In the genomic region with DNA sequence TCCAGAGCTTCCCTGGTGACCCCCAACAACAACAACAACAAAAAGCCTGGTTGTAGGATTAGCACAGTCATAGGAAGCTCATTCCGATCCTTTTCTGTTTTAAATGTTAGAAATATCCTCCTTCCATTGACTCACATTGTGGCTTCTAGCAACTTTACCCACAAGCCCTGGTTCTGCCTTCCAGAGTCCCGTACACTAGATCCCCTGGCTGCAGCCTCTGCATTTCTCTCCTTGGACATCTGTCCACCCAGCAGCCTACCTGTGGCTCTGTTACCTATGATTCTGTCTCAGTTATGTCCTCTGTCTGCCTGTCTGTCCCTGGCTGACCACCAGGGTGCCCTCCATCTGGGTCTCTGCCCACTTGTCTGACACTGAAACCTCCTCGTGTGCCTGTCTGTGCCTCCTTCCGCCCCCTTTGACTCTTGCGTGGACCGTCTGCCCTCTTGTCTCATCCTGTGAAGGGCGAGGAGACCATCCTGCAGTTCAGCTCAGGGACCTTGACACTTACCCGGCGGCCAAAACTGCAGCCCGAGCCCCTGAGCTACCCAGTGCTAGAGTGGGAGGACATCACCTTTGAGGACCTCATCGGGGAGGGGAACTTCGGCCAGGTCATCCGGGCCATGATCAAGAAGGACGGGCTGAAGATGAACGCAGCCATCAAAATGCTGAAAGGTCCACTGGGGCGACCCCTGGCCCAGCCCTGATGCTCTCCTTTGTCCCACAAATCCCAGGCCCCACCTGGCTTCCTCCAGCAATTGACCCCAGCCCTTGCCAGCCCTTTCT, we compare ENCODE assay signal across 13 cellular contexts. TPM values are rescaled to one million over a fixed set of nuclear protein-coding genes. Genes with fewer than 3 reads are reported as not detected.
DNase-seq lines count a peak whose midpoint lies in the region; ATAC-seq and TF ChIP-seq lines count a peak whose summit lies in the region.
"Had no signal": no experiment of that assay in that cellular context is flagged by ENCODE, and none has a peak within 500 bp of the region (broad histone marks: within the 10 kb centered on the region; RNA-seq: fewer than 3 reads in every experiment).

No MANE protein-coding gene starts in this region.

- H2BK120ac ChIP-seq in IMR-90 (ENCODE audit: low read depth, low read length), result no peak overlapping the region

- no peak overlapping the region for H3K4me2 ChIP-seq in IMR-90 (ENCODE audit: low read depth, low read length)

- no peak overlapping the region for H2AK5ac ChIP-seq in IMR-90 (ENCODE audit: low read depth, low read length)

- no peak for TF ChIP-seq POLR2A in IMR-90 (IDR thresholded peaks at IDR 0.05; ENCODE audit: low read depth, low read length)

- no peak overlapping the region for H3K4ac ChIP-seq in IMR-90 (ENCODE audit: low read depth, low read length)

- H2BK20ac ChIP-seq in IMR-90 (ENCODE audit: low read depth, low read length), result no peak overlapping the region

- H3K9ac ChIP-seq in IMR-90 (ENCODE audit: low read depth, low read length), result no peak overlapping the region

- BruUV-seq in IMR-90 (replicated peaks; lab: Mats Ljungman, UMichigan), result no TSS peak

- H3K14ac ChIP-seq in IMR-90 (replicated peaks; ENCODE audit: low read depth, low read length), result no peak overlapping the region

- H3K27ac ChIP-seq in IMR-90 (ENCODE audit: insufficient read depth, low read length), result no peak overlapping the region
- peak overlapping the region in 49 of 59 donors; percentile 5 to 96 (median 79) for H3K27ac ChIP-seq in dorsolateral prefrontal cortex
- H3K27ac ChIP-seq: VCaP had no signal

- no peaks in the 10 kb centered on the region for H3K79me1 ChIP-seq in IMR-90 (ENCODE audit: low read depth in 1 of 2, low read length in 2 of 2)

- H3K9me3 ChIP-seq in IMR-90 (ENCODE audit: control insufficient read depth, insufficient read depth, low read length), result no peaks in the 10 kb centered on the region

- H3K4me3 ChIP-seq in IMR-90 (ENCODE audit: insufficient read depth, low read depth, low read length) (no peak overlapping the region), dorsolateral prefrontal cortex (no peak overlapping the region)

- no peak overlapping the region for H2BK15ac ChIP-seq in IMR-90 (ENCODE audit: low read depth, low read length)

- no peak overlapping the region for H4K8ac ChIP-seq in IMR-90 (ENCODE audit: low read depth in 2 of 2, low read length in 2 of 2)

- no peak overlapping the region for H3K18ac ChIP-seq in IMR-90 (ENCODE audit: low read depth, low read length)

- peak; percentile 18; the same call in 1 of the 2 replicates for TF ChIP-seq CTCF in IMR-90 (conservative IDR thresholded peaks at IDR 0.05; ENCODE audit: low read depth, low read length)
- peak in 3 of 56 donors; percentile 8 for TF ChIP-seq CTCF in dorsolateral prefrontal cortex (IDR thresholded peaks at IDR 0.05 in 54 of 56, conservative IDR thresholded peaks at IDR 0.05 in 2 of 56; ENCODE audit: low read depth in 1 of 56, partially characterized antibody in 56 of 56)

- no peaks in the 10 kb centered on the region for H4K20me1 ChIP-seq in IMR-90 (ENCODE audit: insufficient read depth, low read length)

- intact Hi-C loops in IMR-90 (cut with micrococcal nuclease), result no loop called here
- intact Hi-C loops in dorsolateral prefrontal cortex (cut with DNase I), result loop anchor here (2.0 to 5.0 kb wide), 2 partner anchors 22 to 50 kb away; partner anchors contain the start of gene ELOVL1 (in 2 of the 2)
- intact Hi-C loops in posterior vena cava (cut with DNase I), result no loop called here

- H3K23ac ChIP-seq in IMR-90 (ENCODE audit: low read depth, low read length), result no peak overlapping the region

- no peak overlapping the region for H2AK9ac ChIP-seq in IMR-90 (replicated peaks; ENCODE audit: low read depth, low read length, poor library complexity)

- no peak overlapping the region for H4K91ac ChIP-seq in IMR-90 (ENCODE audit: insufficient read depth, low read depth, low read length)

- peaks cover 5% of the 10 kb centered on the region for H3K4me1 ChIP-seq in IMR-90 (ENCODE audit: control insufficient read depth, insufficient read depth, low read length)

- ATAC-seq in IMR-90 (ENCODE audit: low read depth), result no peak; the same call in 1 of the 2 replicates

- WGBS in IMR-90 (ENCODE audit: extremely low coverage in 2 of 2, insufficient read length in 1 of 2), 2 experiments, result 93% methylated on average over 10 of the region's 16 CpGs; no CpG with 5 or more reads in 1 of the 2 experiments

- peaks cover 3% of the 10 kb centered on the region; the same call in 1 of the 2 replicates for H3K9me1 ChIP-seq in IMR-90 (ENCODE audit: insufficient read depth, low read length)

- H2BK5ac ChIP-seq in IMR-90 (ENCODE audit: low read depth, low read length, poor library complexity, severe bottlenecking), result no peak overlapping the region

- no peak overlapping the region for H4K5ac ChIP-seq in IMR-90 (ENCODE audit: low read depth, low read length)

- dilution Hi-C loops in IMR-90 (cut with HindIII; ENCODE audit: low sequenced_read_pairs, unreplicated experiment), result no loop called here

- H3K56ac ChIP-seq in IMR-90 (ENCODE audit: extremely low read depth, insufficient read depth, low read length), result no peak overlapping the region

- H3K27me3 ChIP-seq in IMR-90 (ENCODE audit: control insufficient read depth, insufficient read depth, low read length) (no peaks in the 10 kb centered on the region; the same call in 1 of the 2 replicates), dorsolateral prefrontal cortex (no peaks in the 10 kb centered on the region)

- peak overlapping the region; percentile 24 for H2AFZ ChIP-seq in IMR-90 (replicated peaks; ENCODE audit: low read length, poor library complexity)

- POLR2A ChIA-PET in IMR-90 (lab: Charles Lee; ENCODE audit: unreplicated experiment), result no interaction called here

- CTCF ChIA-PET in IMR-90 (lab: Yijun Ruan, JAX), result no interaction called here

- TF ChIP-seq RAD21 in IMR-90 (IDR thresholded peaks at IDR 0.05; ENCODE audit: low read length), result no peak

- H3K36me3 ChIP-seq in IMR-90 (ENCODE audit: control insufficient read depth, insufficient read depth, low read length), result no peaks in the 10 kb centered on the region

- DNase-seq in IMR-90 (peak; percentile 5), dorsolateral prefrontal cortex (peak in 4 of 10 donors; percentile 15 to 37 (median 31)), posterior vena cava (ENCODE audit: low spot score) (peak; percentile 31), NAMALWA (ENCODE audit: low spot score) (no peak), SHP77 treated with DMSO at 0.1 percent for 48 hours (lab: John Stamatoyannopoulos, UW) (no peak), dedifferentiated amniotic fluid mesenchymal stem cell (ENCODE audit: extremely low spot score) (no peak)
- DNase-seq: amniotic stem cell, NCI-H1105 treated with DMSO at 0.1 percent for 48 hours, NCI-H526, SHP77 had no signal

- in situ Hi-C loops in IMR-90 (cut with MboI; ENCODE audit: low sequenced_read_pairs), result no loop called here

TF ChIP-seq in IMR-90, 13 proteins besides CTCF, POLR2A, EP300 and RAD21 (continues in another document):
- TF ChIP-seq CEBPB (IDR thresholded peaks at IDR 0.05; ENCODE audit: low read depth, low read length), result no peak
- TF ChIP-seq ELK1 (IDR thresholded peaks at IDR 0.05; ENCODE audit: borderline replicate concordance, low read depth, low read length), result no peak
- no peak for TF ChIP-seq MXI1 (IDR thresholded peaks at IDR 0.05; ENCODE audit: borderline replicate concordance, low read depth, low read length)
- TF ChIP-seq FOS (IDR thresholded peaks at IDR 0.05; ENCODE audit: low read depth, low read length), result no peak

RNA-seq across cellular contexts. Expression of gene TIE1, which starts 16.1 kb away (rescaled TPM):
- total RNA-seq in IMR-90 (2012; rRNA removed) (2.3 and 3.3 TPM in 2 replicates), dorsolateral prefrontal cortex (10 to 100 TPM in 111 of 120 experiments, 1 to 10 TPM in 9; 7.0 to 50.7 (median 15.4) TPM), posterior vena cava (10 to 100 TPM; 32.5 to 46.6 TPM)
- 7.5 and 8.5 TPM in 2 replicates for polyA plus RNA-seq in IMR-90 (2012; rRNA removed)
- 3.5 and 5.9 TPM in 2 replicates for polyA plus RNA-seq in IMR-90 (2012; cell fraction: cytosol; rRNA removed)
- 9.5 and 18.0 TPM in 2 replicates for polyA plus RNA-seq in IMR-90 (2012; cell fraction: nucleus; rRNA removed; ENCODE audit: low replicate concordance)

RNA-seq across cellular contexts. Expression of gene MPL, which starts 20.7 kb away (rescaled TPM):
- total RNA-seq in IMR-90 (2012; rRNA removed) (not detected in 2 replicates), dorsolateral prefrontal cortex (1 to 10 TPM in 57 of 120 experiments, under 1 TPM in 47, not detected in 16; 0.23 to 3.6 (median 1.1) TPM), posterior vena cava (under 1 TPM in 1 of 2 donors, not detected in 1; 0.90 TPM)
- 0.12 TPM in 1 of 2 replicates, not detected in the other for polyA plus RNA-seq in IMR-90 (2012; rRNA removed)
- polyA plus RNA-seq in IMR-90 (2012; cell fraction: cytosol; rRNA removed), result 0.02 TPM in 1 of 2 replicates, not detected in the other
- not detected in 2 replicates for polyA plus RNA-seq in IMR-90 (2012; cell fraction: nucleus; rRNA removed; ENCODE audit: low replicate concordance)
- total RNA-seq: mesothelial cell of epicardium had no signal

RNA-seq across cellular contexts. Expression of gene C1orf210, which starts 31.5 kb away (rescaled TPM):
- total RNA-seq in IMR-90 (2012; rRNA removed) (not detected in 2 replicates), dorsolateral prefrontal cortex (under 1 TPM in 12 of 120 experiments, not detected in 108; 0.22 to 0.88 (median 0.48) TPM), posterior vena cava (not detected)
- not detected in 2 replicates for polyA plus RNA-seq in IMR-90 (2012; rRNA removed)
- polyA plus RNA-seq in IMR-90 (2012; cell fraction: cytosol; rRNA removed), result 0.05 TPM in 1 of 2 replicates, not detected in the other
- not detected in 2 replicates for polyA plus RNA-seq in IMR-90 (2012; cell fraction: nucleus; rRNA removed; ENCODE audit: low replicate concordance)

RNA-seq across cellular contexts. Expression of gene CDC20, which starts 41.9 kb away (rescaled TPM):
- total RNA-seq in IMR-90 (2012; rRNA removed) (78.0 and 103 TPM in 2 replicates), dorsolateral prefrontal cortex (1 to 10 TPM in 73 of 120 experiments, under 1 TPM in 34, not detected in 13; 0.32 to 6.8 (median 1.5) TPM), posterior vena cava (1 to 10 TPM in 1 of 2 donors, under 1 TPM in 1; 0.95 to 1.0 TPM)
- polyA plus RNA-seq in IMR-90 (2012; rRNA removed), result 107 and 115 TPM in 2 replicates
- 75.5 and 90.0 TPM in 2 replicates for polyA plus RNA-seq in IMR-90 (2012; cell fraction: cytosol; rRNA removed)
- polyA plus RNA-seq in IMR-90 (2012; cell fraction: nucleus; rRNA removed; ENCODE audit: low replicate concordance), result 26.3 and 75.6 TPM in 2 replicates

RNA-seq across cellular contexts. Expression of gene TMEM125, which starts 47.1 kb away (rescaled TPM):
- under 0.01 TPM in 1 of 2 replicates, not detected in the other for total RNA-seq in IMR-90 (2012; rRNA removed)
- 0.03 and 0.10 TPM in 2 replicates for polyA plus RNA-seq in IMR-90 (2012; rRNA removed)
- 0.09 and 0.14 TPM in 2 replicates for polyA plus RNA-seq in IMR-90 (2012; cell fraction: cytosol; rRNA removed)
- polyA plus RNA-seq in IMR-90 (2012; cell fraction: nucleus; rRNA removed; ENCODE audit: low replicate concordance), result 0.06 and 0.24 TPM in 2 replicates
- total RNA-seq in dorsolateral prefrontal cortex, result 10 to 100 TPM in 68 of 120 experiments, 1 to 10 TPM in 52; 1.0 to 62.8 (median 11.5) TPM
- under 1 TPM in 1 of 2 donors, not detected in 1; 0.29 TPM for total RNA-seq in posterior vena cava
- total RNA-seq: subcutaneous adipose tissue had no signal

Comparison
In these comparisons a context has a peak if more than half of its experiments do, and no peak if none do; other contexts are left out.
1. DNase-seq: peak in IMR-90 (single experiment) and posterior vena cava (single experiment); none in NAMALWA (single experiment), SHP77 treated with DMSO at 0.1 percent for 48 hours (single experiment) and dedifferentiated amniotic fluid mesenchymal stem cell (single experiment).
2. intact Hi-C loops: an anchor here in dorsolateral prefrontal cortex (2.0 to 5.0 kb wide); none called in IMR-90 and posterior vena cava.